In the genomic region with DNA sequence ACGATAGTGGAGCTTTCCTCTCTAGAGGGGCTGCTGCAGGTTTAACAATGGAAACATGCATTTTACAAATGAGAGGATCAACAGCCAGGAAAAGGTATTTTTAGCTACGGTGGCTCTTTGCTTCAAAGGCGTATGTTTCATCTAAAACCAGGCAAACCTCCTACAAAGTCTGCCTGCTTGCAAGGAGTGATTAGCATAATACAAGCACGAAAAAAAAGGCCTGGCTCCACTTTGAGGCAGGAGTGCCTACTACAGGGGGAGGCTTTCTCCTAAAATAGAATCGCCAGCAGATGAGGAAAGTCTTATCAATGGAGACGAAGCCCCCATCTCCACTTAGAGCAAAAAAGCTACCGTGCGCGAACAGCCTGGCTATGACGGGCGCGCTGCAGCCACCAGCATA, we compare ENCODE assay signal across 21 cellular contexts. TPM values are rescaled to one million over a fixed set of nuclear protein-coding genes. Genes with fewer than 3 reads are reported as not detected.
DNase-seq lines count a peak whose midpoint lies in the region; ATAC-seq and TF ChIP-seq lines count a peak whose summit lies in the region.
"Had no signal": no experiment of that assay in that cellular context is flagged by ENCODE, and none has a peak within 500 bp of the region (broad histone marks: within the 10 kb centered on the region; RNA-seq: fewer than 3 reads in every experiment).

No MANE protein-coding gene starts in this region.

- intact Hi-C loops in ovary (cut with DNase I), result no loop called here
- intact Hi-C loops in CD4-positive, alpha-beta T cell (cut with DNase I, micrococcal nuclease), result no loop called here

- peak overlapping the region; percentile 63; the same call in 1 of the 2 replicates for H3K27ac ChIP-seq in GM23338 (ENCODE audit: low read depth)
- peak overlapping the region; percentile 68 for H3K27ac ChIP-seq in WERI-Rb-1
- peak overlapping the region; percentile 25 for H3K27ac ChIP-seq in skeletal muscle tissue (ENCODE audit: low read depth, low read length)
- H3K27ac ChIP-seq in ovary, result no peak overlapping the region
- no peak overlapping the region for H3K27ac ChIP-seq in CD4-positive, alpha-beta T cell (ENCODE audit: low read depth, low read length)
- H3K27ac ChIP-seq: SJSA1, suprapubic skin had no signal

- H3K4me1 ChIP-seq in GM23338 (ENCODE audit: insufficient read depth) (peaks cover 36% of the 10 kb centered on the region), skeletal muscle tissue (ENCODE audit: control insufficient read depth in 3 of 3, insufficient read depth in 3 of 3, low read length in 3 of 3) (peaks cover 47 to 82% (median 50%) of the 10 kb centered on the region in 3 donors), ovary (ENCODE audit: insufficient read depth) (peaks cover 24% of the 10 kb centered on the region)

- no peaks in the 10 kb centered on the region for H3K79me2 ChIP-seq in GM23338 (replicated peaks; ENCODE audit: insufficient read depth)

- DNase-seq in GM23338 (ENCODE audit: low spot score) (no peak), WERI-Rb-1 (no peak), inferior parietal cortex (ENCODE audit: extremely low spot score) (peak; percentile 54), left lobe of liver (ENCODE audit: low spot score) (no peak), ovary (no peak)
- DNase-seq in CD4-positive, alpha-beta T cell, result no peak
- DNase-seq: activated CD8-positive, alpha-beta T cell treated with anti-CD3 and anti-CD28 coated beads for 36 hours; activated T-cell treated with anti-CD3 and anti-CD28 coated beads, Interleukin-2, amount 50 U/mL, for 48 hours; COR-L47; GOT3; naive thymus-derived CD4-positive, alpha-beta T cell; PC-3; stimulated activated CD8-positive, alpha-beta memory T cell treated with anti-CD3 and anti-CD28 coated beads, Interleukin-4, amount 100 ng/mL, for 48 hours; T-helper 2 cell had no signal

- TF ChIP-seq CTCF in GM23338 (conservative IDR thresholded peaks at IDR 0.05; ENCODE audit: low read depth in 2 of 2) (no peak), WERI-Rb-1 (IDR thresholded peaks at IDR 0.05; ENCODE audit: low read depth, low read length) (no peak), ovary (IDR thresholded peaks at IDR 0.05) (no peak)
- TF ChIP-seq CTCF in CD4-positive, alpha-beta T cell (IDR thresholded peaks at IDR 0.05), result no peak

- H3K4me3 Mint-ChIP-seq in GM23338, result no peak overlapping the region
- H3K4me3 Mint-ChIP-seq in CD4-positive, alpha-beta T cell, result no peak overlapping the region
- H3K4me3 Mint-ChIP-seq: activated CD8-positive, alpha-beta T cell treated with anti-CD3 and anti-CD28 coated beads for 36 hours; naive thymus-derived CD4-positive, alpha-beta T cell had no signal

- peak overlapping the region; percentile 36; the same call in 1 of the 2 replicates for H3K27ac Mint-ChIP-seq in GM23338
- no peak overlapping the region for H3K27ac Mint-ChIP-seq in CD4-positive, alpha-beta T cell
- H3K27ac Mint-ChIP-seq: activated CD8-positive, alpha-beta T cell treated with anti-CD3 and anti-CD28 coated beads for 36 hours had no signal

- H3K4me3 ChIP-seq in GM23338 (no peak overlapping the region), WERI-Rb-1 (ENCODE audit: low read depth, low read length) (no peak overlapping the region), skeletal muscle tissue (ENCODE audit: low read length in 3 of 3) (no peak overlapping the region), ovary (no peak overlapping the region)
- H3K4me3 ChIP-seq: coronary artery, lung, SJSA1, suprapubic skin had no signal

- no peak overlapping the region for H3K9ac ChIP-seq in skeletal muscle tissue (ENCODE audit: low read depth in 1 of 3, low read length in 3 of 3)

- no peaks in the 10 kb centered on the region for H3K9me2 ChIP-seq in GM23338 (ENCODE audit: insufficient read depth)

- H3K4me2 ChIP-seq in GM23338, result peak overlapping the region; percentile 62; the same call in 1 of the 2 replicates

- H3K27me3 Mint-ChIP-seq in GM23338 (ENCODE audit: insufficient read depth, low read depth, poor library complexity), result peaks cover 16% of the 10 kb centered on the region
- no peaks in the 10 kb centered on the region for H3K27me3 Mint-ChIP-seq in CD4-positive, alpha-beta T cell
- H3K27me3 Mint-ChIP-seq: activated CD8-positive, alpha-beta T cell treated with anti-CD3 and anti-CD28 coated beads for 36 hours; naive thymus-derived CD4-positive, alpha-beta T cell had no signal

- peaks cover 6% of the 10 kb centered on the region; the same call in 1 of the 2 replicates for H3F3A ChIP-seq in GM23338 (replicated peaks; ENCODE audit: low read depth)

- no peak overlapping the region for H2AFZ ChIP-seq in GM23338

- no peaks in the 10 kb centered on the region for H4K20me1 ChIP-seq in GM23338 (replicated peaks; ENCODE audit: insufficient read depth)

- CTCF ChIA-PET in CD4-positive, alpha-beta T cell (lab: Charles Lee), result no interaction called here

- ATAC-seq in GM23338 (no peak), left lobe of liver (no peak)
- no peak for ATAC-seq in CD4-positive, alpha-beta T cell (ENCODE audit: poor library complexity)
- ATAC-seq in activated CD4-positive, CD25-positive, alpha-beta regulatory T cell treated with anti-CD3 and anti-CD28 coated beads, Interleukin-2, amount 50 U/mL, for 24 hours, result no peak
- ATAC-seq: activated CD8-positive, alpha-beta T cell treated with anti-CD3 and anti-CD28 coated beads for 36 hours; activated naive CD4-positive, alpha-beta T cell treated with anti-CD3 and anti-CD28 coated beads, Interleukin-2, amount 50 U/mL, for 72 hours; naive thymus-derived CD4-positive, alpha-beta T cell; PC-3 had no signal

- H3K9me3 ChIP-seq in WERI-Rb-1 (ENCODE audit: severe bottlenecking) (no peaks in the 10 kb centered on the region), skeletal muscle tissue (ENCODE audit: control insufficient read depth in 3 of 3, low read length in 3 of 3) (no peaks in the 10 kb centered on the region), ovary (no peaks in the 10 kb centered on the region)
- H3K9me3 ChIP-seq in CD4-positive, alpha-beta T cell (ENCODE audit: control insufficient read depth, low read length), result no peaks in the 10 kb centered on the region
- H3K9me3 ChIP-seq: SJSA1, suprapubic skin had no signal

- H3K36me3 Mint-ChIP-seq in GM23338 (ENCODE audit: low read depth), result no peaks in the 10 kb centered on the region
- H3K36me3 Mint-ChIP-seq in CD4-positive, alpha-beta T cell (ENCODE audit: low read depth), result peaks cover 15% of the 10 kb centered on the region
- H3K36me3 Mint-ChIP-seq: activated naive CD4-positive, alpha-beta T cell treated with anti-CD3 and anti-CD28 coated beads, Interleukin-2, amount 50 U/mL, for 72 hours had no signal

- no peak for TF ChIP-seq POLR2A in ovary (IDR thresholded peaks at IDR 0.05)

- no peaks in the 10 kb centered on the region for H3K9me3 Mint-ChIP-seq in GM23338
- H3K9me3 Mint-ChIP-seq in CD4-positive, alpha-beta T cell, result no peaks in the 10 kb centered on the region
- H3K9me3 Mint-ChIP-seq: activated CD8-positive, alpha-beta T cell treated with anti-CD3 and anti-CD28 coated beads for 36 hours; activated naive CD4-positive, alpha-beta T cell treated with anti-CD3 and anti-CD28 coated beads, Interleukin-2, amount 50 U/mL, for 72 hours; naive thymus-derived CD4-positive, alpha-beta T cell had no signal

- H3K36me3 ChIP-seq in GM23338 (ENCODE audit: insufficient read depth), result no peaks in the 10 kb centered on the region
- H3K36me3 ChIP-seq in WERI-Rb-1, result peaks cover 4% of the 10 kb centered on the region; the same call in 1 of the 2 replicates
- H3K36me3 ChIP-seq in skeletal muscle tissue (ENCODE audit: control insufficient read depth in 3 of 3, insufficient read depth in 3 of 3, low read length in 3 of 3), result peaks cover 0 to 2% (median 0%) of the 10 kb centered on the region in 3 donors
- H3K36me3 ChIP-seq in ovary, result no peaks in the 10 kb centered on the region
- H3K36me3 ChIP-seq: SJSA1, suprapubic skin had no signal

- POLR2A ChIA-PET in CD4-positive, alpha-beta T cell (lab: Charles Lee), result no interaction called here

- TF ChIP-seq EP300 in ovary (IDR thresholded peaks at IDR 0.05), result no peak

- WGBS in ovary, 3 donors, result 70 to 74% (median 73%) methylated on average over 12 of the region's 12 CpGs

- H3K27me3 ChIP-seq in GM23338 (ENCODE audit: insufficient read depth), result no peaks in the 10 kb centered on the region
- H3K27me3 ChIP-seq in WERI-Rb-1 (ENCODE audit: insufficient read depth, low read depth, severe bottlenecking), result no peaks in the 10 kb centered on the region
- H3K27me3 ChIP-seq in skeletal muscle tissue (ENCODE audit: control insufficient read depth in 3 of 3, insufficient read depth in 3 of 3, low read length in 3 of 3), result no peaks in the 10 kb centered on the region
- H3K27me3 ChIP-seq in ovary, result no peaks in the 10 kb centered on the region
- H3K27me3 ChIP-seq in CD4-positive, alpha-beta T cell (ENCODE audit: control insufficient read depth, insufficient read depth, low read length), result no peaks in the 10 kb centered on the region
- H3K27me3 ChIP-seq: SJSA1, suprapubic skin had no signal

- H3K4me1 Mint-ChIP-seq in GM23338, result peaks cover 68% of the 10 kb centered on the region
- peaks cover 4% of the 10 kb centered on the region for H3K4me1 Mint-ChIP-seq in CD4-positive, alpha-beta T cell (ENCODE audit: low read depth)

TF ChIP-seq in GM23338, 12 proteins besides CTCF, POLR2A, EP300 and RAD21:
- TF ChIP-seq NANOG (IDR thresholded peaks at IDR 0.05; ENCODE audit: borderline replicate concordance) (no peak), ZNF114 (CRISPR knock-in tag; IDR thresholded peaks at IDR 0.05) (no peak)

RNA-seq across cellular contexts. Expression of a gene that starts 27.1 kb away (rescaled TPM):
- total RNA-seq in GM23338 (2014; rRNA removed; shearing (Covaris generic)), result 16.5 and 19.6 TPM in 2 replicates
- polyA plus RNA-seq in GM23338 (2016; fragmentation: Nextera tagmentation; extraction: Ambion mirVana) (1.6 and 1.9 TPM in 2 replicates), ovary (10 to 100 TPM in 1 of 2 donors, 1 to 10 TPM in 1; 8.4 to 52.5 TPM)
- total RNA-seq in skeletal muscle tissue (18.8 TPM), left lobe of liver (58.1 TPM), ovary (10 to 100 TPM; 19.6 to 93.5 (median 40.2) TPM)
- total RNA-seq in CD4-positive, alpha-beta T cell, result 10 to 100 TPM; 15.4 to 16.4 TPM
- polyA plus RNA-seq: naive thymus-derived CD4-positive, alpha-beta T cell had no signal

Comparison
In these comparisons a context has a peak if more than half of its experiments do, and no peak if none do; other contexts are left out.
1. H3K27ac ChIP-seq: peak in GM23338 (single experiment), WERI-Rb-1 (single experiment) and skeletal muscle tissue (single experiment); none in ovary (0 of 2) and CD4-positive, alpha-beta T cell (single experiment).